Comparison of ENCODE assay signal across 1 cellular context in genomic region chr3:98536456-98537017, GRCh38.
A peak's percentile ranks its signal among the peaks of the same experiment; 100 is the strongest.
TF ChIP-seq lines count a peak whose summit lies in the region.

No MANE protein-coding gene starts in this region.

TF ChIP-seq in GM12878, 131 proteins besides CTCF, POLR2A, EP300 and RAD21 (continued from another document):
- TF ChIP-seq PRDM15 (CRISPR knock-in tag; IDR thresholded peaks at IDR 0.05) = no peak
- no peak for TF ChIP-seq EGR1 (IDR thresholded peaks at IDR 0.05; ENCODE audit: borderline replicate concordance in 1 of 2, low read depth in 2 of 2, low read length in 2 of 2)
- TF ChIP-seq REST (IDR thresholded peaks at IDR 0.05; ENCODE audit: low read depth, low read length) = no peak; the same call in 1 of the 2 replicates
- peak; percentile 87 for TF ChIP-seq TBL1XR1 (IDR thresholded peaks at IDR 0.05; ENCODE audit: low read depth, low read length)
- TF ChIP-seq RB1 (IDR thresholded peaks at IDR 0.05; ENCODE audit: borderline replicate concordance) = no peak
- 0 out of 4 replicates have a peak, but pooled peaks of 1 of the 2 experiments have one; percentile 72 for TF ChIP-seq CEBPB (IDR thresholded peaks at IDR 0.05; ENCODE audit: borderline replicate concordance in 1 of 2, low read depth in 2 of 2, low read length in 2 of 2)
- TF ChIP-seq GATAD2B (conservative IDR thresholded peaks at IDR 0.05; ENCODE audit: low read depth) = peak; percentile 36; the same call in 1 of the 2 replicates
- TF ChIP-seq USF1 (IDR thresholded peaks at IDR 0.05; ENCODE audit: borderline replicate concordance, extremely low read length, insufficient read depth, low read depth, low read length) = no peak
- peak; percentile 90 for TF ChIP-seq BCL3 (IDR thresholded peaks at IDR 0.05; ENCODE audit: borderline replicate concordance, insufficient read depth, low read depth, low read length, poor library complexity, severe bottlenecking)
- TF ChIP-seq CBX5 (IDR thresholded peaks at IDR 0.05; ENCODE audit: low read depth) = no peak
- no peak for TF ChIP-seq SREBF2 (IDR thresholded peaks at IDR 0.05; ENCODE audit: low read length)
- TF ChIP-seq YBX1 (IDR thresholded peaks at IDR 0.05) = no peak
- TF ChIP-seq BHLHE40 (IDR thresholded peaks at IDR 0.05; ENCODE audit: borderline replicate concordance in 1 of 2, low read depth in 2 of 2, low read length in 1 of 2) = peak; percentile 73 to 83
- TF ChIP-seq CREB1 (IDR thresholded peaks at IDR 0.05; ENCODE audit: low read depth) = peak; percentile 60
- peak in 1 of 2 experiments; percentile 80; a peak in 2 of 4 replicates for TF ChIP-seq ETV6 (conservative IDR thresholded peaks at IDR 0.05 in 1 of 2, IDR thresholded peaks at IDR 0.05 in 1 of 2; ENCODE audit: borderline replicate concordance in 1 of 2, low read depth in 1 of 2)
- TF ChIP-seq NFYA (IDR thresholded peaks at IDR 0.05; ENCODE audit: borderline replicate concordance, low read depth, low read length) = no peak
- no peak for TF ChIP-seq ELK1 (IDR thresholded peaks at IDR 0.05; ENCODE audit: low read depth, low read length)
- no peak for TF ChIP-seq HDAC2 (IDR thresholded peaks at IDR 0.05)
- peak; percentile 26 for TF ChIP-seq CUX1 (IDR thresholded peaks at IDR 0.05; ENCODE audit: insufficient replicate concordance, low read depth, low read length)
- TF ChIP-seq NR2C2 (IDR thresholded peaks at IDR 0.05; ENCODE audit: borderline replicate concordance, control insufficient read depth, insufficient read length, low read depth) = no peak
- TF ChIP-seq GABPA (IDR thresholded peaks at IDR 0.05; ENCODE audit: low read depth) = peak; percentile 71; the same call in 1 of the 2 replicates
- peak; percentile 83; the same call in 1 of the 2 replicates for TF ChIP-seq BACH1 (IDR thresholded peaks at IDR 0.05; ENCODE audit: borderline replicate concordance)
- peak; percentile 100 for TF ChIP-seq NFIC (IDR thresholded peaks at IDR 0.05; ENCODE audit: low read depth, low read length)
- TF ChIP-seq BMI1 (IDR thresholded peaks at IDR 0.05; ENCODE audit: borderline replicate concordance) = peak; percentile 81; the same call in 1 of the 2 replicates
- peak; percentile 9; the same call in 1 of the 2 replicates for TF ChIP-seq ZNF592 (IDR thresholded peaks at IDR 0.05)
TF ChIP-seq in GM12878: peak in this region for 68.
